ENCODE assay signal across 10 cellular contexts in the genomic region with DNA sequence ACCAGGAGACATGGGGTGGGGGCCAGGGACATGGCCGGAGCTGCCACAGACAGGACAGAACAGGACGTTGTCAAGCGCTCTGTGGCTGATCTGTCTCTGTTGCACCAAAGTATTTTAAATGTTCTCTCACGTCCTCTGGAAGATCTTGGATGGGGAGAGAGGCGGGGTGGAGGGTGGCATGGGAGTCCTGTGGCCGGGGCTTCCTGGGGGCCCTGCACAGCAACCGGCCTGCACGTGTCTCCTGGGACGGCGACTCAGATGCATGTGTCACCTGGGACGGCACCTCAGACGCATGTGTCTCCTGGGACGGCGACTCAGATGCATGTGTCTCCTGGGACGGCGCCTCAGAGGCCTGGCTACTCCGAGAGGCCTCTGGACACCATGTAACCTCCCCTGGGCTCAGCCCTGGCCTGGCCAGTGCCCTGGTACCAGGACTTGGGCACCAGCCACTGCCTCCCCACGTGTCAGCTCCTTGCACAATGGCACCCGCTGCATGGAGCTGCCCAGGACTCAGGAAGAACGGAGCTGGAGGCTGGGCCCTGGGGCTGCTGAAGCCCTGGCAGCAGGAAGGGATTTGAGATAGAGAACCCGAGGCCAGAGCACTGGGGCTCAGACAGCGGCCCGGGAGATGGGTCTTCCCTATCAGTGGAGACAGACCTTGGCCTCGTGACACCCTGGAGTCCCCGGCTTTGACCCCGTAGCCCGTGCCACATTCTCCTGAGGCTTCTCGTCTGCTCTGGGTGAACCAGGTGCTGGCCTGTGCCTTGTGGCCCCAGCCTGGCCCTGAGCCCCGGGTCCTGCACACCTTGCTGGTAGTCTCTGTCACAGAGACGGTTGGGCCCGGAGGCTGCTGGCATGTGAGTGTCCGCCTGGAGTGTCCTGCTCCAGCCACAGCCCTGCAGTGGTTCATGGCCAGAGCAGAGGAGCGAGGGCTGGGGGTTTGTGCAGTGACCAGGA. TPM values are rescaled to one million over a fixed set of nuclear protein-coding genes. Genes with fewer than 3 reads are reported as not detected.
DNase-seq lines count a peak whose midpoint lies in the region; ATAC-seq, FAIRE-seq and TF ChIP-seq lines count a peak whose summit lies in the region.
"Had no signal": no experiment of that assay in that cellular context is flagged by ENCODE, and none has a peak within 500 bp of the region (broad histone marks: within the 10 kb centered on the region; RNA-seq: fewer than 3 reads in every experiment).

No MANE protein-coding gene starts in this region.

- H3K4ac ChIP-seq in H1 (replicated peaks; ENCODE audit: insufficient read length, low read depth, low read length) = no peak overlapping the region

- H3K79me1 ChIP-seq in H1 (ENCODE audit: low read depth, low read length) = no peaks in the 10 kb centered on the region

- peaks cover 9% of the 10 kb centered on the region for H3K27me3 Mint-ChIP-seq in nephron (ENCODE audit: low read depth)

- H3K9me3 ChIP-seq in H1 (ENCODE audit: insufficient read depth in 2 of 2, low read depth in 1 of 2, low read length in 1 of 2) = no peaks in the 10 kb centered on the region

- CTCF ChIA-PET in H1 (lab: Charles Lee; ENCODE audit: partially characterized antibody) = interaction anchor here (0.5 to 3.6 kb wide), 28 partner anchors 13 to 1882 kb away, joined by 3 to 37 read pairs (median 4); no protein-coding TSS in a partner anchor

- H3K18ac ChIP-seq in H1 (ENCODE audit: extremely low read depth, low read length) = no peak overlapping the region; the same call in 1 of the 2 replicates

- H2BK20ac ChIP-seq in H1 (ENCODE audit: low read length) = no peak overlapping the region

- no peak overlapping the region for H3K23ac ChIP-seq in H1 (ENCODE audit: insufficient read length)

- ATAC-seq in GM21526 (IDR thresholded peaks at IDR 0.05; ENCODE audit: low FRiP score, unreplicated experiment) (no peak), GM18519 (IDR thresholded peaks at IDR 0.05; ENCODE audit: low FRiP score, unreplicated experiment) (no peak), HG02870 (IDR thresholded peaks at IDR 0.05; ENCODE audit: unreplicated experiment) (no peak)

- H3K27me3 ChIP-seq in H1 (replicated peaks in 1 of 4; ENCODE audit: control insufficient read depth in 3 of 4, extremely low read depth in 1 of 4, insufficient read depth in 3 of 4, low read length in 3 of 4) = no peaks in the 10 kb centered on the region; a peak in 1 of 7 replicates

- no peak overlapping the region for H3K56ac ChIP-seq in H1 (replicated peaks; ENCODE audit: insufficient read length, low read depth, low read length)

- no peak for TF ChIP-seq EP300 in H1 (IDR thresholded peaks at IDR 0.05; ENCODE audit: borderline replicate concordance in 1 of 2, low read depth in 2 of 2, low read length in 2 of 2)

- no peaks in the 10 kb centered on the region for H3K79me2 ChIP-seq in H1 (ENCODE audit: control insufficient read depth in 1 of 2, insufficient read depth in 2 of 2, low read length in 2 of 2)

- FAIRE-seq in H1 (lab: Jason Lieb, UNC) = no peak
- FAIRE-seq: islet of Langerhans had no signal

- no peaks in the 10 kb centered on the region for H3K36me3 Mint-ChIP-seq in nephron (ENCODE audit: low read depth)

- TF ChIP-seq POLR2A in H1 (IDR thresholded peaks at IDR 0.05; ENCODE audit: control extremely low read depth in 1 of 2, low read depth in 2 of 2, low read length in 2 of 2) = no peak

- no peaks in the 10 kb centered on the region for H3K36me3 ChIP-seq in H1 (ENCODE audit: control insufficient read depth in 2 of 4, insufficient read depth in 4 of 4, low read length in 3 of 4)

- H3K4me3 Mint-ChIP-seq in nephron = peak overlapping the region; percentile 25 to 52 (median 27)

- no peak overlapping the region for H2BK5ac ChIP-seq in H1 (ENCODE audit: low read depth, low read length)

- no peak overlapping the region for H3K4me3 ChIP-seq in H1 (ENCODE audit: extremely low read depth in 1 of 4, insufficient read depth in 2 of 4, low read depth in 3 of 4, low read length in 4 of 4)

- peaks cover 0 to 11% (median 2%) of the 10 kb centered on the region in 4 experiments; a peak in 6 of 7 replicates for H3K4me1 ChIP-seq in H1 (replicated peaks in 1 of 4; ENCODE audit: control insufficient read depth in 3 of 4, insufficient read depth in 4 of 4, low read length in 3 of 4)

- H4K20me1 ChIP-seq in H1 (replicated peaks in 1 of 2; ENCODE audit: control insufficient read depth in 1 of 2, insufficient read depth in 2 of 2, low read length in 2 of 2) = peaks cover 0 to 2% of the 10 kb centered on the region in 2 experiments

- no peak overlapping the region for H2BK120ac ChIP-seq in H1 (replicated peaks; ENCODE audit: low read depth, low read length)

- H3K23me2 ChIP-seq in H1 (ENCODE audit: low read depth, low read length) = peaks cover 2% of the 10 kb centered on the region; the same call in 1 of the 2 replicates

- POLR2A ChIA-PET in H1 (lab: Charles Lee; ENCODE audit: partially characterized antibody) = interaction anchor here (0.7 to 1.2 kb wide), 6 partner anchors 14 to 45 kb away, joined by 3 to 4 read pairs (median 3); a partner anchor contains a TSS

- H3K14ac ChIP-seq in H1 (ENCODE audit: insufficient read length) = no peak overlapping the region

- no peaks in the 10 kb centered on the region for H3K9me3 Mint-ChIP-seq in nephron

- no peak overlapping the region for H2BK12ac ChIP-seq in H1 (ENCODE audit: low read depth, low read length)

- no peak overlapping the region for H2BK15ac ChIP-seq in H1 (ENCODE audit: low read length)

- H3K27ac Mint-ChIP-seq in nephron = no peak overlapping the region

- H3K9ac ChIP-seq in H1 (replicated peaks in 1 of 4; ENCODE audit: extremely low read depth in 1 of 4, low read depth in 3 of 4, low read length in 3 of 4) = no peak overlapping the region

- peak; percentile 30 for DNase-seq in ELR (ENCODE audit: low read depth)
- DNase-seq in M059J (ENCODE audit: low read depth) = peak; percentile 20
- DNase-seq in H1 (ENCODE audit: low read depth in 1 of 2, low spot score in 2 of 2) = no peak
- DNase-seq in HUDEP-2 (lab: John Stamatoyannopoulos, UW; ENCODE audit: unreplicated experiment in 76 of 76) = no peak
- DNase-seq: DND-41 had no signal

- WGBS in H1 (ENCODE audit: extremely low coverage in 1 of 2, insufficient coverage in 1 of 2, insufficient read length in 1 of 2, insufficient replicate concordance in 2 of 2, low coverage in 1 of 2, low lambda C conversion rate in 2 of 2, missing lambda C conversion rate in 1 of 2), 2 experiments = 87% methylated on average over 28 of the region's 33 CpGs; no CpG with 5 or more reads in 1 of the 2 experiments

- no peak for TF ChIP-seq CTCF in H1 (IDR thresholded peaks at IDR 0.05; ENCODE audit: control extremely low read depth in 1 of 3, insufficient read depth in 1 of 3, low read depth in 1 of 3, low read length in 3 of 3)
- TF ChIP-seq CTCF in nephron (IDR thresholded peaks at IDR 0.05; ENCODE audit: unreplicated experiment in 3 of 3) = no peak

- H3K27ac ChIP-seq in H1 (ENCODE audit: low read depth, low read length) = no peak overlapping the region

- no peak overlapping the region for H3K4me2 ChIP-seq in H1 (ENCODE audit: insufficient read depth in 1 of 2, low read depth in 2 of 2, low read length in 2 of 2)

- no peak overlapping the region for H2AK5ac ChIP-seq in H1 (ENCODE audit: low read depth, low read length)

- H4K8ac ChIP-seq in H1 (ENCODE audit: extremely low read depth, insufficient read depth, low read length) = peak overlapping the region; percentile 72

- no peak overlapping the region for H2AFZ ChIP-seq in H1 (ENCODE audit: low read length)

- H4K91ac ChIP-seq in H1 (replicated peaks; ENCODE audit: insufficient read length, low read length) = no peak overlapping the region

- H3K4me1 Mint-ChIP-seq in nephron = peaks cover 11% of the 10 kb centered on the region

- no peak overlapping the region for H4K5ac ChIP-seq in H1 (ENCODE audit: insufficient read length, low read depth, low read length)

- no peak for TF ChIP-seq RAD21 in H1 (IDR thresholded peaks at IDR 0.05 in 1 of 2, conservative IDR thresholded peaks at IDR 0.05 in 1 of 2; ENCODE audit: low read depth in 2 of 2, low read length in 2 of 2)

TF ChIP-seq in H1, 55 proteins besides CTCF, POLR2A, EP300 and RAD21:
- TF ChIP-seq SUZ12 (IDR thresholded peaks at IDR 0.05; ENCODE audit: low read length) (no peak), GTF2F1 (IDR thresholded peaks at IDR 0.05; ENCODE audit: borderline replicate concordance, low read depth, low read length) (no peak), EGR1 (IDR thresholded peaks at IDR 0.05; ENCODE audit: borderline replicate concordance, low read depth, low read length) (no peak), CBX5 (IDR thresholded peaks at IDR 0.05; ENCODE audit: low read depth, low read length) (no peak), TBP (IDR thresholded peaks at IDR 0.05; ENCODE audit: low read depth, low read length) (no peak), KDM5A (IDR thresholded peaks at IDR 0.05; ENCODE audit: low read length) (no peak), TEAD4 (IDR thresholded peaks at IDR 0.05; ENCODE audit: low read depth, low read length) (no peak), SP1 (IDR thresholded peaks at IDR 0.05; ENCODE audit: low read depth, low read length) (no peak), POU5F1 (IDR thresholded peaks at IDR 0.05; ENCODE audit: low read depth, low read length) (no peak), NRF1 (IDR thresholded peaks at IDR 0.05; ENCODE audit: low read depth, low read length) (no peak), SIRT6 (IDR thresholded peaks at IDR 0.05; ENCODE audit: low read length) (no peak), TAF1 (IDR thresholded peaks at IDR 0.05; ENCODE audit: low read depth, low read length) (no peak)

RNA-seq across cellular contexts. Expression of a gene that starts 14.7 kb away (rescaled TPM):
- 10.1 and 16.7 TPM in 2 replicates for total RNA-seq in M059J (2014; rRNA removed; shearing (Covaris generic))
- total RNA-seq in H1 (2021; fragmentation: NEBNext Ultra II Directional; extraction: Animal tissue kit (Norgen Biotek cat#: 25700)) = 31.6 and 33.5 TPM in 2 replicates
- 43.8 and 48.3 TPM in 2 replicates for polyA plus RNA-seq in H1 (2011; rRNA removed)
- polyA plus RNA-seq in H1 (2011; cell fraction: cytosol; rRNA removed) = 22.7 TPM
- polyA plus RNA-seq in H1 (2011; cell fraction: nucleus; rRNA removed) = 47.4 TPM
- polyA plus RNA-seq in H1 (2012, experiment 1 of 2) = 47.5 to 77.8 TPM (median 65.6 TPM) in 4 replicates
- polyA plus RNA-seq in H1 (2012, experiment 2 of 2) = 70.7 TPM
- 40.9 TPM for polyA plus RNA-seq in H1 (2013, experiment 1 of 2)
- polyA plus RNA-seq in H1 (2013, experiment 2 of 2) = 42.0 TPM
- 12.0 and 29.3 TPM in 2 replicates for polyA minus RNA-seq in H1 (2011; rRNA and poly(A)+ RNA removed)
- 17.7 TPM for polyA minus RNA-seq in H1 (2011; cell fraction: cytosol; rRNA and poly(A)+ RNA removed)
- polyA minus RNA-seq in H1 (2011; cell fraction: nucleus; rRNA and poly(A)+ RNA removed) = 18.7 TPM

Comparison
In these comparisons a context has a peak if more than half of its experiments do, and no peak if none do; other contexts are left out.
1. DNase-seq: peak in ELR (single experiment) and M059J (single experiment); none in H1 (0 of 2) and HUDEP-2 (0 of 76).